In genomic region chr3:59424268-59425010, GRCh38 we compare ENCODE assay signal across 8 cellular contexts.
DNase-seq lines count a peak whose midpoint lies in the region; ATAC-seq and TF ChIP-seq lines count a peak whose summit lies in the region.

No MANE protein-coding gene starts in this region.

- H3K4me1 Mint-ChIP-seq in T-cell = peaks cover 54 to 64% (median 54%) of the 10 kb centered on the region in 3 donors

- POLR2A ChIA-PET in T-cell (lab: Charles Lee) = interaction anchor here (1.0 to 1.5 kb wide), 3 partner anchors 10 to 586 kb away, joined by 3 read pairs; no protein-coding TSS in a partner anchor

- H3K4me3 ChIP-seq in fibroblast of pulmonary artery (replicated peaks; ENCODE audit: low read depth, low read length) = no peak overlapping the region
- no peak overlapping the region for H3K4me3 ChIP-seq in tibial artery

- ATAC-seq in T-cell (replicated peaks in 1 of 4) (peak; percentile 56 to 75 (median 66)), GM19452 (IDR thresholded peaks at IDR 0.05; ENCODE audit: unreplicated experiment) (no peak), GM21825 (IDR thresholded peaks at IDR 0.05; ENCODE audit: unreplicated experiment) (no peak)

- DNase-seq in stimulated activated CD4-positive, alpha-beta T cell treated with anti-CD3 and anti-CD28 coated beads, Interleukin-4, amount 100 ng/mL, for 24 hours = peak; percentile 15
- no peak for DNase-seq in stimulated activated CD4-positive, alpha-beta T cell treated with anti-CD3 and anti-CD28 coated beads, Interleukin-2, amount 100 ng/mL, for 24 hours
- DNase-seq in T-cell (peak in 24 of 34 experiments; percentile 5 to 46 (median 18)), fibroblast of pulmonary artery (ENCODE audit: low read depth) (peak; percentile 55), NCI-H2171 (lab: John Stamatoyannopoulos, UW) (no peak), tibial artery (no peak)

- H3K27ac Mint-ChIP-seq in T-cell = peak overlapping the region; percentile 76 to 89

- H3K4me1 ChIP-seq in tibial artery = no peaks in the 10 kb centered on the region

- H3K27me3 ChIP-seq in tibial artery = no peaks in the 10 kb centered on the region

- H3K27me3 Mint-ChIP-seq in T-cell = no peaks in the 10 kb centered on the region

- no peaks in the 10 kb centered on the region for H3K36me3 ChIP-seq in tibial artery

- no peaks in the 10 kb centered on the region for H3K36me3 Mint-ChIP-seq in T-cell

- no peak overlapping the region for H3K27ac ChIP-seq in tibial artery

- H3K4me3 Mint-ChIP-seq in T-cell = peak overlapping the region; percentile 21 to 52 (median 28)

- H3K9me3 ChIP-seq in tibial artery = no peaks in the 10 kb centered on the region

- intact Hi-C loops in tibial artery (cut with DNase I; ENCODE audit: low total_unique reads) = no loop called here

- TF ChIP-seq CTCF in fibroblast of pulmonary artery (IDR thresholded peaks at IDR 0.05; ENCODE audit: low read length, missing control alignments) = no peak
- no peak for TF ChIP-seq CTCF in tibial artery (IDR thresholded peaks at IDR 0.05)

- no peaks in the 10 kb centered on the region for H3K9me3 Mint-ChIP-seq in T-cell

- CTCF ChIA-PET in T-cell (lab: Charles Lee) = interaction anchor here (0.7 to 2.5 kb wide), 7 partner anchors 11 to 372 kb away, joined by 3 to 9 read pairs (median 3); no protein-coding TSS in a partner anchor

Comparison
In these comparisons a context has a peak if more than half of its experiments do, and no peak if none do; other contexts are left out.
1. DNase-seq: peak in stimulated activated CD4-positive, alpha-beta T cell treated with anti-CD3 and anti-CD28 coated beads, Interleukin-4, amount 100 ng/mL, for 24 hours (single experiment), T-cell (24 of 34) and fibroblast of pulmonary artery (single experiment); none in stimulated activated CD4-positive, alpha-beta T cell treated with anti-CD3 and anti-CD28 coated beads, Interleukin-2, amount 100 ng/mL, for 24 hours (0 of 2), NCI-H2171 (single experiment) and tibial artery (0 of 2).
2. ATAC-seq: peak in T-cell (4 of 4); none in GM19452 (single experiment) and GM21825 (single experiment).